Comparison of ENCODE assay signal across 30 cellular contexts in the genomic region with DNA sequence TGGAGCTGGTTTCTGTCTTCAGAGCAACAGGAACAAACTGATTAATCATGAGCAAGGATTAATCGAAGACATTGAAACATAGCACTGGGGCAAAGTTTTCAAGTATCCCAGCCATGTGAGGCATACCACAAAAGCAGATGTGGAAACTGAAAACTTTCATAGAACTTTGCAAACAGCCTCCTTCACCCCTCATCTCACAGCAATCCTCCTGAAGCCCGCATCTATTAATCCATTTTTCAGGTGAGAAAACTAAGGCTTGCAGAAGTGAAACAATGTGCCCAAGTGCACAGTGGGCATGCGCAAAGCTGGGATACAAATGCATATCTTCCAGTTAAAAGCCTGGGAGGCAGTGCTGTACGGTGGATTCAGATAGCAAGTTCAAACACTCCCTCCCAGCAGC.
"Had no signal": no experiment of that assay in that cellular context is flagged by ENCODE, and none has a peak within 500 bp of the region (broad histone marks: within the 10 kb centered on the region; RNA-seq: fewer than 3 reads in every experiment).

No MANE protein-coding gene starts in this region.

- H3K4me2 ChIP-seq: hepatocyte had no signal

- H3K4me3 ChIP-seq: coronary artery, dorsolateral prefrontal cortex, esophagus squamous epithelium, gastroesophageal sphincter, heart right ventricle, hepatocyte had no signal

- H3K9me3 ChIP-seq: esophagus squamous epithelium, gastroesophageal sphincter, heart right ventricle had no signal

- FAIRE-seq: astrocyte, bronchial epithelial cell had no signal

- H2AFZ ChIP-seq: hepatocyte had no signal

- H3K4me1 ChIP-seq: esophagus squamous epithelium, gastroesophageal sphincter, heart right ventricle had no signal

- ATAC-seq: activated CD4-positive, CD25-positive, alpha-beta regulatory T cell treated with anti-CD3 and anti-CD28 coated beads, Interleukin-2, amount 50 U/mL, for 24 hours; activated CD8-positive, alpha-beta T cell treated with anti-CD3 and anti-CD28 coated beads for 36 hours; activated T-cell treated with anti-CD3 and anti-CD28 coated beads, Interleukin-2, amount 50 U/mL, for 4 hours; activated T-helper 17 cell treated with anti-CD3 and anti-CD28 coated beads, Interleukin-2, amount 50 U/mL, for 72 hours; effector memory CD8-positive, alpha-beta T cell; gastroesophageal sphincter; heart right ventricle had no signal

- H3K79me2 ChIP-seq: hepatocyte had no signal

- H3K36me3 ChIP-seq: brain microvascular endothelial cell, esophagus squamous epithelium, gastroesophageal sphincter, heart right ventricle, WERI-Rb-1 had no signal

- H3K27me3 ChIP-seq: brain microvascular endothelial cell had no signal

- H3K27ac ChIP-seq: brain microvascular endothelial cell, coronary artery, dorsolateral prefrontal cortex, esophagus squamous epithelium, gastroesophageal sphincter, heart right ventricle, hepatocyte, WERI-Rb-1 had no signal

- DNase-seq: activated B cell treated with CpG ODN at 0.5 μM for 24 hours; activated CD4-positive, alpha-beta T cell treated with anti-CD3 and anti-CD28 coated beads for 48 hours; activated CD4-positive, alpha-beta T cell treated with anti-CD3 and anti-CD28 coated beads, Interleukin-2, amount 50 U/mL, for 1 hour; activated CD4-positive, alpha-beta T cell treated with anti-CD3 and anti-CD28 coated beads, Interleukin-2, amount 50 U/mL, for 48 hours; activated CD8-positive, alpha-beta memory T cell treated with anti-CD3 and anti-CD28 coated beads for 24 hours; activated CD8-positive, alpha-beta T cell treated with anti-CD3 and anti-CD28 coated beads for 36 hours; activated effector memory CD4-positive, alpha-beta T cell treated with Interleukin-2 at 50 U/mL for 16 hours; activated gamma-delta T cell treated with Interleukin-2 at 50 U/mL for 16 hours; activated naive CD4-positive, alpha-beta T cell treated with anti-CD3 and anti-CD28 coated beads, Interleukin-2, amount 50 U/mL, for 16 hours; activated naive CD4-positive, alpha-beta T cell treated with Interleukin-2 at 50 U/mL for 16 hours; activated T-cell treated with anti-CD3 and anti-CD28 coated beads, Interleukin-2, amount 50 U/mL, for 4 hours; amniotic stem cell; anterior cingulate cortex; brain microvascular endothelial cell; dorsolateral prefrontal cortex; effector CD4-positive, alpha-beta T cell; effector memory CD8-positive, alpha-beta T cell; erythroblast; esophagus squamous epithelium; foreskin melanocyte; heart right ventricle; T1000; WERI-Rb-1 had no signal
